In the genomic region with DNA sequence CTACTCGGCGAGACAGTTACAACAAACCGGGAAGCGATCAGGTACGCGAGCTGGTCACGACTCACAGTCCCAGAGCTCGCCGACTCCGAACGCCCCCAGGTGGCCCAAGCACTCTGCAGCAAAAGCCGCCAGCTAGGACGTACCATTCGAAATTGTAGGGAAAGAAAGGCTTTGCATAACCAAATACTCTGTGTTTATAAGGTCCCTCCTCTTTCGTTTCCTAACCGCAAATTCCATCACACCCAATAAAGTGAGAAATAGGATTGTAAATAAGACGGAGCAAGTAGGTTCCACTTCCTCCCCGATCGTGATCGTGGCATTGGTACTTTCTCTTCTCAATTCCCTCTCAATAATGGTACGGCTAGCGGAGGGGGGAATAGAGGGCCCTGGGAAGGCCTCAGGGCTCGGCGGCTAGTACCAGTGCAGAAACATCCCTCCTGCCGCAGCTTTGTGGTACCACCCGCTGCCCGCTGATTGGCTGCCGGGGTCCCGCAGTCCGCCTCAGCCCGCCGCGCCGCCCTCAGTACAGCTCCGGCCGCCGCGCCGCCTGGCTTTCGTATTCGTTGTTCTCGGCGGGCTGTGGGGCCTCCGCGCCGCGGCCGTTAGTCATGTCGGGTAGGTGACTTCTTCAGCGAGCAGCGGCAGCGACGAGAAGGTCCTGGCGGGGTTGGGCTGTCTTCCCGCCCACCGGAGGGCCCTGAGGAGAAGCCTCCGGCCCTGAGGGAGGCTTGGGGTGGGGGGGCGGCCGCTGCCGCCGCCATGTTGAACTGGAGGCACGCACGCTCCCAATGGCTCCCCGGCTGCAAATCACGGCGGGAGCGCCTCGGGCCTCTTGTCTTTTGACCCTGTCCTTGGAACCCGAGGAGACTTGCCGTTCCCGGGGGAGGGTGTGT, we compare ENCODE assay signal across 8 cellular contexts. TPM values are rescaled to one million over a fixed set of nuclear protein-coding genes. Genes with fewer than 3 reads are reported as not detected.
A peak's percentile ranks its signal among the peaks of the same experiment; 100 is the strongest.
DNase-seq lines count a peak whose midpoint lies in the region; ATAC-seq and TF ChIP-seq lines count a peak whose summit lies in the region.

Gene TAF15, plus strand, starts transcription at position 523 of the 893 bp plus-strand sequence. Its CDS starts 86 bp downstream, at position 609.

- intact Hi-C loops in Calu3 (cut with micrococcal nuclease; ENCODE audit: unreplicated experiment): no loop called here

- H3K27me3 Mint-ChIP-seq in Calu3 (ENCODE audit: unreplicated experiment): no peaks in the 10 kb centered on the region
- H3K27me3 Mint-ChIP-seq in endodermal cell (ENCODE audit: insufficient read depth): peaks cover 3% of the 10 kb centered on the region

- H3K27me3 ChIP-seq in HUES48 (ENCODE audit: control insufficient read depth, insufficient read depth, low read length) (no peaks in the 10 kb centered on the region), NT2/D1 (ENCODE audit: insufficient read depth, insufficient read length) (no peaks in the 10 kb centered on the region), endodermal cell (ENCODE audit: control insufficient read depth, insufficient read depth, low read length, poor library complexity, severe bottlenecking) (no peaks in the 10 kb centered on the region)

- no TSS peak for BruUV-seq in Calu3 (replicated peaks; lab: Mats Ljungman, UMichigan)

- TF ChIP-seq CTCF in Calu3 (IDR thresholded peaks at IDR 0.05; ENCODE audit: unreplicated experiment): peak; percentile 63
- TF ChIP-seq CTCF in endodermal cell (conservative IDR thresholded peaks at IDR 0.05): peak; percentile 81

- H3K27ac ChIP-seq in HUES48 (ENCODE audit: low read depth, low read length) (peak within 1 kb of the TSS; percentile 96), endodermal cell (ENCODE audit: low read depth, low read length) (peak within 1 kb of the TSS; percentile 91), mesodermal cell (ENCODE audit: low read depth, low read length, severe bottlenecking) (peak within 1 kb of the TSS; percentile 93)

- H3K9me3 Mint-ChIP-seq in Calu3 (ENCODE audit: low read depth, unreplicated experiment): no peaks in the 10 kb centered on the region
- H3K9me3 Mint-ChIP-seq in endodermal cell: no peaks in the 10 kb centered on the region

- peaks cover 14% of the 10 kb centered on the region for H3K36me3 ChIP-seq in HUES48 (ENCODE audit: control insufficient read depth, insufficient read depth, low read length)
- H3K36me3 ChIP-seq in NT2/D1 (ENCODE audit: insufficient read depth, insufficient read length, low read length): peaks cover 21% of the 10 kb centered on the region
- H3K36me3 ChIP-seq in endodermal cell (ENCODE audit: control insufficient read depth, insufficient read depth, low read length): peaks cover 28% of the 10 kb centered on the region
- peaks cover 16% of the 10 kb centered on the region for H3K36me3 ChIP-seq in mesodermal cell (ENCODE audit: control insufficient read depth, insufficient read depth, low read length)

- H3K9me3 ChIP-seq in HUES48 (ENCODE audit: control insufficient read depth, insufficient read depth, low read length) (no peaks in the 10 kb centered on the region), NT2/D1 (ENCODE audit: insufficient read depth, low read length) (no peaks in the 10 kb centered on the region), endodermal cell (ENCODE audit: control insufficient read depth, low read length) (no peaks in the 10 kb centered on the region), mesodermal cell (ENCODE audit: control insufficient read depth, low read length) (no peaks in the 10 kb centered on the region)

- peaks cover 26% of the 10 kb centered on the region for H3K4me1 ChIP-seq in HUES48 (ENCODE audit: control insufficient read depth, insufficient read depth, low read length)
- H3K4me1 ChIP-seq in NT2/D1 (ENCODE audit: insufficient read depth, insufficient read length): no peaks in the 10 kb centered on the region
- H3K4me1 ChIP-seq in endodermal cell (ENCODE audit: control insufficient read depth, insufficient read depth, low read length): no peaks in the 10 kb centered on the region
- peaks cover 26% of the 10 kb centered on the region for H3K4me1 ChIP-seq in mesodermal cell (ENCODE audit: control insufficient read depth, insufficient read depth, low read length, poor library complexity, severe bottlenecking)

- CTCF ChIA-PET in Calu3 (lab: Charles Lee): interaction anchor here (0.5 to 2.1 kb wide), 12 partner anchors 9 to 768 kb away, joined by 3 to 41 read pairs (median 4); partner anchors contain the start of gene SLFN14

- H3K4me3 Mint-ChIP-seq in Calu3 (ENCODE audit: low read depth, unreplicated experiment) (peak within 1 kb of the TSS; percentile 92), endodermal cell (peak within 1 kb of the TSS; percentile 97)

- H3K4me3 ChIP-seq in HUES48 (ENCODE audit: low read depth, low read length) (peak within 1 kb of the TSS; percentile 98), NT2/D1 (ENCODE audit: insufficient read length, low read depth) (peak within 1 kb of the TSS; percentile 95), endodermal cell (ENCODE audit: low read length) (peak within 1 kb of the TSS; percentile 100), mesodermal cell (ENCODE audit: extremely low read depth, insufficient read depth, low read length, poor library complexity, severe bottlenecking) (peak within 1 kb of the TSS; percentile 91)

- peak; percentile 90 for ATAC-seq in GM21390 (IDR thresholded peaks at IDR 0.05; ENCODE audit: unreplicated experiment)

- 0 to 2% methylated on average over 33 to 69 of the region's 71 CpGs for WGBS in endodermal cell (ENCODE audit: insufficient coverage in 1 of 2, insufficient read length in 1 of 2), 2 experiments
- WGBS in mesodermal cell (ENCODE audit: insufficient coverage in 2 of 2), 2 experiments: 0% methylated on average over 48 to 50 of the region's 71 CpGs

- H3K4me1 Mint-ChIP-seq in Calu3 (ENCODE audit: low read depth, unreplicated experiment) (peaks cover 38% of the 10 kb centered on the region), endodermal cell (peaks cover 20% of the 10 kb centered on the region)

- DNase-seq in Calu3 (peak; percentile 97), NT2/D1 (ENCODE audit: low read depth, low spot score) (peak; percentile 89), endodermal cell (peak; percentile 99)
- DNase-seq in activated CD8-positive, alpha-beta memory T cell treated with anti-CD3 and anti-CD28 coated beads, Interleukin-2, amount 50 U/mL, for 1 hour (ENCODE audit: extremely low read depth): peak; percentile 85
- DNase-seq in stimulated activated CD8-positive, alpha-beta memory T cell treated with anti-CD3 and anti-CD28 coated beads, Interleukin-15, amount 100 ng/mL, for 4 hours (ENCODE audit: low read depth in 2 of 2): peak; percentile 93

- peaks cover 46% of the 10 kb centered on the region for H3K36me3 Mint-ChIP-seq in Calu3 (ENCODE audit: insufficient read depth, unreplicated experiment)
- H3K36me3 Mint-ChIP-seq in endodermal cell (ENCODE audit: low read depth): peaks cover 13% of the 10 kb centered on the region

- H3K9ac ChIP-seq in HUES48 (ENCODE audit: low read depth, low read length) (peak within 1 kb of the TSS; percentile 92), NT2/D1 (ENCODE audit: insufficient read length, low read depth) (peak within 1 kb of the TSS; percentile 98), endodermal cell (ENCODE audit: extremely low read depth, low read length, poor library complexity, severe bottlenecking) (peak within 1 kb of the TSS; percentile 81)

- peak within 1 kb of the TSS; percentile 100 for H3K27ac Mint-ChIP-seq in Calu3 (ENCODE audit: unreplicated experiment)
- H3K27ac Mint-ChIP-seq in endodermal cell: peak within 1 kb of the TSS; percentile 99

RNA-seq across cellular contexts. Expression of gene TAF15, which starts in this region (rescaled TPM):
- 284 and 286 TPM in 2 replicates for total RNA-seq in Calu3 (2022)
- total RNA-seq in endodermal cell: 100 to 1,000 TPM; 230 to 247 TPM
- polyA plus RNA-seq in endodermal cell (2013, experiment 1 of 2): 213 TPM
- polyA plus RNA-seq in endodermal cell (2013, experiment 2 of 2): 212 TPM
- 165 TPM for polyA plus RNA-seq in mesodermal cell (2013, experiment 1 of 2)
- 192 TPM for polyA plus RNA-seq in mesodermal cell (2013, experiment 2 of 2)

Comparison
In these comparisons a context has a peak if more than half of its experiments do, and no peak if none do; other contexts are left out.
1. Peak in every context shown above with its lines: DNase-seq, ATAC-seq, H3K4me3 ChIP-seq and H3K27ac ChIP-seq.